Comparison of ENCODE assay signal across 10 cellular contexts in genomic region chr13:20193924-20194631, GRCh38. TPM values are rescaled to one million over a fixed set of nuclear protein-coding genes. Genes with fewer than 3 reads are reported as not detected.
DNase-seq lines count a peak whose midpoint lies in the region; ATAC-seq and TF ChIP-seq lines count a peak whose summit lies in the region.
"Had no signal": no experiment of that assay in that cellular context is flagged by ENCODE, and none has a peak within 500 bp of the region (broad histone marks: within the 10 kb centered on the region; RNA-seq: fewer than 3 reads in every experiment).

No MANE protein-coding gene starts in this region.

- H3K79me1 ChIP-seq in trophoblast cell (ENCODE audit: low read length) = no peaks in the 10 kb centered on the region

- H3K4me1 Mint-ChIP-seq in IgD-negative memory B cell = peaks cover 8 to 19% (median 10%) of the 10 kb centered on the region in 3 donors

- TF ChIP-seq POLR2A in sigmoid colon (IDR thresholded peaks at IDR 0.05) = no peak

- TF ChIP-seq EP300 in sigmoid colon (IDR thresholded peaks at IDR 0.05) = no peak

- H3K36me3 ChIP-seq in trophoblast cell (ENCODE audit: control insufficient read depth in 1 of 2, insufficient read depth in 2 of 2, low read length in 2 of 2) (no peaks in the 10 kb centered on the region), sigmoid colon (no peaks in the 10 kb centered on the region)

- intact Hi-C loops in sigmoid colon (cut with DNase I) = loop anchor here (10.0 kb wide), 1 partner anchor 291 kb away; no protein-coding TSS in a partner anchor

- peak overlapping the region; percentile 12 to 74 (median 17) for H3K27ac Mint-ChIP-seq in IgD-negative memory B cell

- H3K79me2 ChIP-seq in trophoblast cell (ENCODE audit: control insufficient read depth, insufficient read depth, low read length, poor library complexity) = no peaks in the 10 kb centered on the region

- H2BK12ac ChIP-seq in trophoblast cell (ENCODE audit: low read length) = no peak overlapping the region

- no peak for TF ChIP-seq CTCF in sigmoid colon (IDR thresholded peaks at IDR 0.05)

- H3K4me3 Mint-ChIP-seq in IgD-negative memory B cell = peak overlapping the region; percentile 24 to 92 (median 79)

- H3K9me3 Mint-ChIP-seq in IgD-negative memory B cell = no peaks in the 10 kb centered on the region

- no peak overlapping the region for H4K8ac ChIP-seq in trophoblast cell (ENCODE audit: low read depth, low read length)

- no peak overlapping the region for H2BK5ac ChIP-seq in trophoblast cell (ENCODE audit: low read depth, low read length, poor library complexity)

- H3K4ac ChIP-seq in trophoblast cell (ENCODE audit: low read depth, low read length) = no peak overlapping the region

- H3K14ac ChIP-seq in trophoblast cell (ENCODE audit: low read length) = no peak overlapping the region

- H3K27ac ChIP-seq in trophoblast cell (ENCODE audit: low read depth, low read length) (no peak overlapping the region), sigmoid colon (no peak overlapping the region)

- H2BK120ac ChIP-seq in trophoblast cell (ENCODE audit: insufficient read depth, low read length, poor library complexity) = no peak overlapping the region

- H2AK5ac ChIP-seq in trophoblast cell (ENCODE audit: low read length) = no peak overlapping the region

- no peak overlapping the region for H4K12ac ChIP-seq in trophoblast cell (ENCODE audit: low read depth, low read length)

- H3K9me3 ChIP-seq in trophoblast cell (ENCODE audit: insufficient read depth, low read depth, low read length) = no peaks in the 10 kb centered on the region
- no peaks in the 10 kb centered on the region for H3K9me3 ChIP-seq in sigmoid colon

- H3K23ac ChIP-seq in trophoblast cell (ENCODE audit: low read length) = no peak overlapping the region

- peak in 2 of 3 experiments; percentile 2 to 26 for DNase-seq in NCI-H1417 (lab: John Stamatoyannopoulos, UW)
- DNase-seq in NCI-H1417 treated with DMSO at 0.1 percent for 48 hours (lab: John Stamatoyannopoulos, UW) = no peak
- peak; percentile 11 for DNase-seq in dermis blood vessel endothelial cell
- peak in 1 of 2 donors; percentile 13 for DNase-seq in trophoblast cell
- no peak for DNase-seq in NCI-H187 (lab: John Stamatoyannopoulos, UW)
- DNase-seq in sigmoid colon = no peak
- DNase-seq: effector CD8-positive, alpha-beta T cell had no signal

- H3K27me3 Mint-ChIP-seq in IgD-negative memory B cell = peaks cover 52% of the 10 kb centered on the region

- WGBS in trophoblast cell (ENCODE audit: extremely low coverage, insufficient coverage, insufficient read length) = no CpG with 5 or more reads among the region's 26 CpGs
- 15 to 26% methylated on average over 26 of the region's 26 CpGs for WGBS in sigmoid colon, 2 donors

- H2AFZ ChIP-seq in trophoblast cell (ENCODE audit: insufficient read depth, low read length, poor library complexity) = no peak overlapping the region

- peaks cover 26% of the 10 kb centered on the region for H3K27me3 ChIP-seq in trophoblast cell (ENCODE audit: insufficient read depth, low read length)
- peaks cover 40 to 74% (median 51%) of the 10 kb centered on the region in 3 donors for H3K27me3 ChIP-seq in sigmoid colon

- no peak overlapping the region for H3K18ac ChIP-seq in trophoblast cell (ENCODE audit: low read length)

- peaks cover 1% of the 10 kb centered on the region for H3K36me3 Mint-ChIP-seq in IgD-negative memory B cell

- ATAC-seq in HG02884 (IDR thresholded peaks at IDR 0.05; ENCODE audit: unreplicated experiment) = no peak

- no peak overlapping the region for H3K4me3 ChIP-seq in trophoblast cell (ENCODE audit: low read depth, low read length)
- H3K4me3 ChIP-seq in sigmoid colon = no peak overlapping the region

- peak overlapping the region; percentile 98 for H3K4me2 ChIP-seq in trophoblast cell (ENCODE audit: low read length)

- H3K9ac ChIP-seq in trophoblast cell (ENCODE audit: low read length) = no peak overlapping the region

- H4K91ac ChIP-seq in trophoblast cell (ENCODE audit: low read depth, low read length) = no peak overlapping the region

- peaks cover 0 to 10% of the 10 kb centered on the region in 2 experiments for H3K4me1 ChIP-seq in trophoblast cell (ENCODE audit: control insufficient read depth in 1 of 2, insufficient read depth in 2 of 2, low read length in 2 of 2)
- H3K4me1 ChIP-seq in sigmoid colon = peaks cover 0 to 24% (median 24%) of the 10 kb centered on the region in 4 donors

RNA-seq across cellular contexts. Expression of gene GJB2, which starts 1.3 kb away (rescaled TPM):
- polyA plus RNA-seq in IgD-negative memory B cell (not detected), sigmoid colon (10 to 100 TPM in 1 of 3 donors, 1 to 10 TPM in 2; 6.0 to 25.9 (median 8.6) TPM)
- total RNA-seq in dermis blood vessel endothelial cell (0.05 and 0.17 TPM in 2 replicates), sigmoid colon (under 1 TPM in 1 of 4 donors, not detected in 3; 0.49 TPM)
- polyA plus RNA-seq in trophoblast cell (2013) = 2.8 and 2.9 TPM in 2 replicates

RNA-seq across cellular contexts. Expression of gene GJA3, which starts 33.2 kb away (rescaled TPM):
- 0.33 TPM for polyA plus RNA-seq in IgD-negative memory B cell
- under 0.01 TPM in 1 of 2 replicates, not detected in the other for total RNA-seq in dermis blood vessel endothelial cell
- polyA plus RNA-seq in trophoblast cell (2013) = 0.05 and 0.07 TPM in 2 replicates
- not detected for total RNA-seq in sigmoid colon
- polyA plus RNA-seq in sigmoid colon = under 1 TPM in 1 of 3 donors, not detected in 2; 0.10 TPM

RNA-seq across cellular contexts. Expression of gene GJB6, which starts 38.0 kb away (rescaled TPM):
- not detected for polyA plus RNA-seq in IgD-negative memory B cell
- not detected in 2 replicates for total RNA-seq in dermis blood vessel endothelial cell
- polyA plus RNA-seq in trophoblast cell (2013) = 0.37 and 0.44 TPM in 2 replicates
- not detected for total RNA-seq in sigmoid colon
- polyA plus RNA-seq in sigmoid colon = under 1 TPM in 1 of 3 donors, not detected in 2; 0.32 TPM
- total RNA-seq: A172 had no signal

Comparison
In these comparisons a context has a peak if more than half of its experiments do, and no peak if none do; other contexts are left out.
1. DNase-seq: peak in NCI-H1417 (2 of 3) and dermis blood vessel endothelial cell (single experiment); none in NCI-H1417 treated with DMSO at 0.1 percent for 48 hours (single experiment), NCI-H187 (0 of 2) and sigmoid colon (single experiment).